Comparison of ENCODE assay signal across 1 cellular context in the genomic region with DNA sequence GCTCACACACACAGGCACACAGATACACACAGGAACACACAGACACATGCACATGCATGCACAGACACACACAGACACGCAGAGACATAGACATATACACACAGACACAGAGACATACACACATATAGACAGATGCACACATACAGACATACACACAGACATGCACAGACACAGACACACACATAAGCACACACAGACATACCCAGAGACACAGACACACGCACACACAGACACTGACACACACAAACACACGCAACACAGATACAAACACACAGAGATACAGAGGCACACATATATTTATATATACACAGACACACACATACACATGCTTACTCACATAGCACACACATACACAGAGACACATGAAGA.
TF ChIP-seq lines count a peak whose summit lies in the region.

No MANE protein-coding gene starts in this region.

TF ChIP-seq in GM12878, 131 proteins besides CTCF, POLR2A, EP300 and RAD21:
- TF ChIP-seq IRF5 (IDR thresholded peaks at IDR 0.05; ENCODE audit: borderline replicate concordance) (0 out of 2 replicates have a peak, but pooled peaks have one; percentile 25), POLR2AphosphoS2 (IDR thresholded peaks at IDR 0.05; ENCODE audit: low read depth, low read length) (no peak), KDM1A (IDR thresholded peaks at IDR 0.05; ENCODE audit: borderline replicate concordance) (no peak), POLR2AphosphoS5 (IDR thresholded peaks at IDR 0.05; ENCODE audit: low read length) (no peak), ZBED1 (IDR thresholded peaks at IDR 0.05; ENCODE audit: borderline replicate concordance) (no peak)
